Comparison of ENCODE assay signal across 14 cellular contexts in genomic region chr13:110305544-110305943, GRCh38. TPM values are rescaled to one million over a fixed set of nuclear protein-coding genes. Genes with fewer than 3 reads are reported as not detected.
DNase-seq lines count a peak whose midpoint lies in the region; ATAC-seq and TF ChIP-seq lines count a peak whose summit lies in the region.
"Had no signal": no experiment of that assay in that cellular context is flagged by ENCODE, and none has a peak within 500 bp of the region (broad histone marks: within the 10 kb centered on the region; RNA-seq: fewer than 3 reads in every experiment).

No MANE protein-coding gene starts in this region.

- POLR2A ChIA-PET in CD4-positive, alpha-beta T cell (lab: Charles Lee), result no interaction called here

- TF ChIP-seq CTCF in WI38 (IDR thresholded peaks at IDR 0.05; ENCODE audit: low read depth, low read length) (no peak), foreskin fibroblast (IDR thresholded peaks at IDR 0.05; ENCODE audit: low read depth, low read length) (no peak), parathyroid adenoma (IDR thresholded peaks at IDR 0.05) (no peak), natural killer cell (IDR thresholded peaks at IDR 0.05) (no peak)
- no peak for TF ChIP-seq CTCF in CD4-positive, alpha-beta T cell (IDR thresholded peaks at IDR 0.05)

- DNase-seq in foreskin fibroblast, result no peak
- DNase-seq in CD4-positive, alpha-beta T cell, result no peak
- DNase-seq in AG08395 (ENCODE audit: low spot score), result no peak
- no peak for DNase-seq in natural killer cell
- DNase-seq: activated CD4-positive, CD25-positive, alpha-beta regulatory T cell treated with anti-CD3 and anti-CD28 coated beads, Interleukin-2, amount 50 U/mL, for 72 hours; activated effector memory CD4-positive, alpha-beta T cell treated with anti-CD3 and anti-CD28 coated beads, Interleukin-2, amount 50 U/mL, for 16 hours; effector memory CD4-positive, alpha-beta T cell; NCI-H2081 treated with DMSO at 0.1 percent for 48 hours had no signal

- H3K4me3 Mint-ChIP-seq in CD4-positive, alpha-beta T cell, result no peak overlapping the region
- no peak overlapping the region for H3K4me3 Mint-ChIP-seq in natural killer cell
- H3K4me3 Mint-ChIP-seq: B cell, memory B cell had no signal

- H3K4me1 ChIP-seq in ACC112 (ENCODE audit: control insufficient read depth, insufficient read depth, low read length, unreplicated experiment) (peaks cover 53% of the 10 kb centered on the region), parathyroid adenoma (no peaks in the 10 kb centered on the region)

- no peaks in the 10 kb centered on the region for H3K9me3 ChIP-seq in parathyroid adenoma (ENCODE audit: control insufficient read depth, low read length)
- no peaks in the 10 kb centered on the region for H3K9me3 ChIP-seq in CD4-positive, alpha-beta T cell (ENCODE audit: control insufficient read depth, low read length)

- H3K9me3 Mint-ChIP-seq in CD4-positive, alpha-beta T cell, result no peaks in the 10 kb centered on the region
- no peaks in the 10 kb centered on the region for H3K9me3 Mint-ChIP-seq in natural killer cell
- H3K9me3 Mint-ChIP-seq: memory B cell had no signal

- H3K4me3 ChIP-seq in ACC112 (ENCODE audit: low read depth, low read length) (peak overlapping the region; percentile 91), WI38 (ENCODE audit: low read depth, low read length) (peak overlapping the region; percentile 91), foreskin fibroblast (ENCODE audit: low read depth in 1 of 2, low read length in 2 of 2) (peak overlapping the region; percentile 70 to 87), parathyroid adenoma (ENCODE audit: low read depth, low read length) (peak overlapping the region; percentile 33)

- CTCF ChIA-PET in CD4-positive, alpha-beta T cell (lab: Charles Lee), result no interaction called here

- intact Hi-C loops in CD4-positive, alpha-beta T cell (cut with DNase I, micrococcal nuclease), result no loop called here
- intact Hi-C loops in natural killer cell (cut with micrococcal nuclease), result no loop called here

- H3K36me3 Mint-ChIP-seq in CD4-positive, alpha-beta T cell (ENCODE audit: low read depth), result no peaks in the 10 kb centered on the region
- H3K36me3 Mint-ChIP-seq in natural killer cell, result peaks cover 7% of the 10 kb centered on the region
- H3K36me3 Mint-ChIP-seq: memory B cell had no signal

- ATAC-seq in CD4-positive, alpha-beta T cell (ENCODE audit: poor library complexity), result no peak
- ATAC-seq in natural killer cell, result no peak
- no peak for ATAC-seq in HG03469 (IDR thresholded peaks at IDR 0.05; ENCODE audit: unreplicated experiment)

- H3K27me3 Mint-ChIP-seq in CD4-positive, alpha-beta T cell, result peaks cover 84% of the 10 kb centered on the region
- H3K27me3 Mint-ChIP-seq in natural killer cell (ENCODE audit: low read depth in 2 of 2), result peaks cover 50 to 77% of the 10 kb centered on the region in 2 donors

- no peak overlapping the region for H3K9ac ChIP-seq in parathyroid adenoma

- H2AFZ ChIP-seq in ACC112 (ENCODE audit: low read length, unreplicated experiment) (no peak overlapping the region), parathyroid adenoma (no peak overlapping the region)

- H3K79me2 ChIP-seq in ACC112 (ENCODE audit: control insufficient read depth, insufficient read depth, low read length, unreplicated experiment) (peaks cover 99% of the 10 kb centered on the region), parathyroid adenoma (no peaks in the 10 kb centered on the region)

- no peaks in the 10 kb centered on the region for H3K27me3 ChIP-seq in ACC112 (ENCODE audit: insufficient read depth, low read length)
- peaks cover 2% of the 10 kb centered on the region for H3K27me3 ChIP-seq in parathyroid adenoma (ENCODE audit: control insufficient read depth, insufficient read depth, low read length)
- H3K27me3 ChIP-seq in CD4-positive, alpha-beta T cell (ENCODE audit: control insufficient read depth, insufficient read depth, low read length), result peaks cover 62% of the 10 kb centered on the region

- no peaks in the 10 kb centered on the region for H3K4me1 Mint-ChIP-seq in CD4-positive, alpha-beta T cell (ENCODE audit: low read depth)
- no peaks in the 10 kb centered on the region for H3K4me1 Mint-ChIP-seq in natural killer cell
- H3K4me1 Mint-ChIP-seq: B cell had no signal

- H3K27ac Mint-ChIP-seq in CD4-positive, alpha-beta T cell, result no peak overlapping the region
- H3K27ac Mint-ChIP-seq in natural killer cell, result no peak overlapping the region
- H3K27ac Mint-ChIP-seq: B cell, memory B cell had no signal

- peak overlapping the region; percentile 37 for H3K4me2 ChIP-seq in parathyroid adenoma (ENCODE audit: low read length)

- H3K27ac ChIP-seq in ACC112 (ENCODE audit: low read depth, low read length) (peak overlapping the region; percentile 67), parathyroid adenoma (peak overlapping the region; percentile 32)
- no peak overlapping the region for H3K27ac ChIP-seq in CD4-positive, alpha-beta T cell (ENCODE audit: low read depth, low read length)

- peaks cover 10% of the 10 kb centered on the region; the same call in 1 of the 2 replicates for H3K36me3 ChIP-seq in ACC112 (ENCODE audit: insufficient read depth, low read length)
- no peaks in the 10 kb centered on the region for H3K36me3 ChIP-seq in parathyroid adenoma (ENCODE audit: control insufficient read depth, insufficient read depth, low read length)

RNA-seq across cellular contexts. Expression of gene COL4A1, which starts 1.4 kb away (rescaled TPM):
- total RNA-seq in CD4-positive, alpha-beta T cell, result under 1 TPM; 0.08 to 0.16 TPM
- not detected for total RNA-seq in natural killer cell
- total RNA-seq: B cell had no signal

RNA-seq across cellular contexts. Expression of gene COL4A2, which starts 1.5 kb away (rescaled TPM):
- total RNA-seq in CD4-positive, alpha-beta T cell, result not detected
- not detected for total RNA-seq in natural killer cell

Comparison
In these comparisons a context has a peak if more than half of its experiments do, and no peak if none do; other contexts are left out.
1. H3K4me3 ChIP-seq: peak in every context shown above with its lines; median percentile 91 in ACC112; 91 in WI38; 78 in foreskin fibroblast; 33 in parathyroid adenoma.